Comparison of ENCODE assay signal across 8 cellular contexts in genomic region chr10:21495686-21496284, GRCh38. TPM values are rescaled to one million over a fixed set of nuclear protein-coding genes. Genes with fewer than 3 reads are reported as not detected.
A peak's percentile ranks its signal among the peaks of the same experiment; 100 is the strongest.
DNase-seq lines count a peak whose midpoint lies in the region; ATAC-seq and TF ChIP-seq lines count a peak whose summit lies in the region.

No MANE protein-coding gene starts in this region.

- H3K27ac ChIP-seq in Peyer's patch (peak overlapping the region in 3 of 4 donors; percentile 36 to 46 (median 46)), neural cell (ENCODE audit: low read length) (peak overlapping the region; percentile 98), stomach (peak overlapping the region; percentile 36 to 69 (median 68))

- peak overlapping the region; percentile 99 for H3K9ac ChIP-seq in neural cell (ENCODE audit: low read length)

- H3K4me2 ChIP-seq in neural cell (ENCODE audit: low read length), result peak overlapping the region; percentile 87

- peak; percentile 98 for TF ChIP-seq RAD21 in neural cell (conservative IDR thresholded peaks at IDR 0.05)

- ATAC-seq in GM21360 (IDR thresholded peaks at IDR 0.05; ENCODE audit: unreplicated experiment), result peak; percentile 72

- no peaks in the 10 kb centered on the region for H3K9me2 ChIP-seq in neural cell (ENCODE audit: insufficient read depth, low read length)

- peaks cover 0 to 43% (median 21%) of the 10 kb centered on the region in 4 donors for H3K4me1 ChIP-seq in Peyer's patch
- H3K4me1 ChIP-seq in stomach, result peaks cover 26 to 48% (median 42%) of the 10 kb centered on the region in 4 donors

- TF ChIP-seq EP300 in neural cell (conservative IDR thresholded peaks at IDR 0.05; ENCODE audit: poor library complexity, severe bottlenecking), result peak; percentile 75
- no peak for TF ChIP-seq EP300 in stomach (IDR thresholded peaks at IDR 0.05)

- DNase-seq in DMS153 treated with DMSO at 0.1 percent for 48 hours (lab: John Stamatoyannopoulos, UW; ENCODE audit: unreplicated experiment) (peak; percentile 17), HT1080 (ENCODE audit: low read depth) (peak; percentile 80), Peyer's patch (peak; percentile 69 to 92 (median 87)), fibroblast of the conjunctiva (ENCODE audit: low read depth) (peak; percentile 70), stomach (peak; percentile 87)
- DNase-seq in activated effector memory CD4-positive, alpha-beta T cell treated with Interleukin-2 at 50 U/mL for 16 hours, result peak; percentile 83

- 0 to 3% (median 1%) methylated on average over 21 to 59 of the region's 59 CpGs for WGBS in stomach, 5 donors

- H3K4me3 ChIP-seq in Peyer's patch (peak overlapping the region; percentile 41 to 73 (median 68)), neural cell (ENCODE audit: low read length) (peak overlapping the region; percentile 91), stomach (peak overlapping the region; percentile 66 to 84 (median 76))

- TF ChIP-seq CTCF in Peyer's patch (IDR thresholded peaks at IDR 0.05) (peak; percentile 84 to 98 (median 95)), neural cell (IDR thresholded peaks at IDR 0.05; ENCODE audit: poor library complexity, severe bottlenecking) (peak; percentile 99), stomach (IDR thresholded peaks at IDR 0.05) (peak in 5 of 7 experiments; percentile 64 to 100 (median 97))

- H3K27me3 ChIP-seq in Peyer's patch, result peaks cover 0 to 13% of the 10 kb centered on the region in 2 donors
- H3K27me3 ChIP-seq in neural cell (ENCODE audit: insufficient read depth, low read depth, low read length), result peaks cover 29% of the 10 kb centered on the region
- peaks cover 0 to 67% (median 49%) of the 10 kb centered on the region in 3 donors for H3K27me3 ChIP-seq in stomach

- H4K20me1 ChIP-seq in neural cell (ENCODE audit: insufficient read depth), result no peaks in the 10 kb centered on the region

- peak overlapping the region; percentile 82 for H2AFZ ChIP-seq in neural cell (ENCODE audit: low read depth, low read length)

- peaks cover 49% of the 10 kb centered on the region for H3K79me2 ChIP-seq in neural cell (replicated peaks; ENCODE audit: insufficient read depth, low read length)

- H3K36me3 ChIP-seq in Peyer's patch (no peaks in the 10 kb centered on the region), neural cell (ENCODE audit: insufficient read depth, low read length) (no peaks in the 10 kb centered on the region), stomach (no peaks in the 10 kb centered on the region)

- H3F3A ChIP-seq in neural cell (ENCODE audit: insufficient read depth, low read length, poor library complexity, severe bottlenecking), result no peaks in the 10 kb centered on the region

- no peaks in the 10 kb centered on the region for H3K9me3 ChIP-seq in Peyer's patch
- no peaks in the 10 kb centered on the region for H3K9me3 ChIP-seq in neural cell (ENCODE audit: low read length)
- H3K9me3 ChIP-seq in stomach, result peaks cover 0 to 5% (median 0%) of the 10 kb centered on the region in 4 donors

- no peak for TF ChIP-seq POLR2A in Peyer's patch (IDR thresholded peaks at IDR 0.05)
- no peak for TF ChIP-seq POLR2A in stomach (IDR thresholded peaks at IDR 0.05)

- intact Hi-C loops in stomach (cut with DNase I; ENCODE audit: low total_unique reads), result loop anchor here (10.0 kb wide), 1 partner anchor 239 kb away; no protein-coding TSS in a partner anchor

TF ChIP-seq in neural cell, 6 proteins besides CTCF, POLR2A, EP300 and RAD21:
- TF ChIP-seq TAF1 (IDR thresholded peaks at IDR 0.05; ENCODE audit: low read depth) (peak; percentile 83), EZH2 (IDR thresholded peaks at IDR 0.05; ENCODE audit: borderline replicate concordance, insufficient read depth, low read length, poor library complexity, severe bottlenecking) (no peak), REST (IDR thresholded peaks at IDR 0.05; ENCODE audit: borderline replicate concordance) (peak; percentile 89), SMC3 (conservative IDR thresholded peaks at IDR 0.05; ENCODE audit: poor library complexity) (peak; percentile 92), POLR2AphosphoS5 (IDR thresholded peaks at IDR 0.05) (peak; percentile 91), MXI1 (conservative IDR thresholded peaks at IDR 0.05; ENCODE audit: poor library complexity, severe bottlenecking) (peak; percentile 71)

RNA-seq across cellular contexts. Expression of gene SKIDA1, which starts 29.7 kb away (rescaled TPM):
- total RNA-seq in HT1080 (2014; rRNA removed; shearing (Covaris generic)), result 0.10 and 0.48 TPM in 2 replicates
- 0.01 and 0.14 TPM in 2 replicates for polyA plus RNA-seq in HT1080 (2015; cell fraction: cytosol; rRNA removed)
- polyA plus RNA-seq in HT1080 (2015; cell fraction: nucleus; rRNA removed), result 1.7 and 1.8 TPM in 2 replicates
- total RNA-seq in Peyer's patch (under 1 TPM in 1 of 4 donors, not detected in 3; 0.27 TPM), stomach (1 to 10 TPM in 2 of 5 donors, under 1 TPM in 2, not detected in 1; under 0.01 to 2.7 (median 0.95) TPM)
- polyA plus RNA-seq in neural cell (3.7 and 4.8 TPM in 2 replicates), stomach (under 1 TPM; 0.06 to 0.45 (median 0.15) TPM)
- polyA minus RNA-seq in neural cell, result 27.6 and 31.9 TPM in 2 replicates

RNA-seq across cellular contexts. Expression of gene MLLT10, which starts 38.2 kb away (rescaled TPM):
- 26.3 and 35.7 TPM in 2 replicates for total RNA-seq in HT1080 (2014; rRNA removed; shearing (Covaris generic))
- polyA plus RNA-seq in HT1080 (2015; cell fraction: cytosol; rRNA removed), result 18.9 and 26.4 TPM in 2 replicates
- 34.2 and 36.0 TPM in 2 replicates for polyA plus RNA-seq in HT1080 (2015; cell fraction: nucleus; rRNA removed)
- 10 to 100 TPM; 25.2 to 65.2 (median 40.1) TPM for total RNA-seq in Peyer's patch
- polyA plus RNA-seq in neural cell, result 31.0 and 34.0 TPM in 2 replicates
- polyA minus RNA-seq in neural cell, result 69.6 and 78.3 TPM in 2 replicates
- total RNA-seq in stomach, result 10 to 100 TPM; 22.2 to 76.9 (median 34.4) TPM
- polyA plus RNA-seq in stomach, result 10 to 100 TPM; 12.8 to 22.1 (median 13.7) TPM

Comparison
In these comparisons a context has a peak if more than half of its experiments do, and no peak if none do; other contexts are left out.
1. Peak in every context shown above with its lines: DNase-seq, ATAC-seq, H3K4me3 ChIP-seq and H3K27ac ChIP-seq.
2. DNase-seq: peak in every context shown above with its lines; median percentile 87 in Peyer's patch; 87 in stomach; 83 in activated effector memory CD4-positive, alpha-beta T cell treated with Interleukin-2 at 50 U/mL for 16 hours; 80 in HT1080; 70 in fibroblast of the conjunctiva; 17 in DMS153 treated with DMSO at 0.1 percent for 48 hours.
3. H3K27ac ChIP-seq: peak in every context shown above with its lines; median percentile 98 in neural cell; 68 in stomach; 46 in Peyer's patch.